Comparison of ENCODE assay signal across 1 cellular context in genomic region chr4:183995489-183996049, GRCh38.
TF ChIP-seq lines count a peak whose summit lies in the region.

No MANE protein-coding gene starts in this region.

TF ChIP-seq in GM23338, 12 proteins besides CTCF, POLR2A, EP300 and RAD21 (continued from another document):
- TF ChIP-seq ETS1 (IDR thresholded peaks at IDR 0.05) (no peak), REST (IDR thresholded peaks at IDR 0.05; ENCODE audit: unreplicated experiment) (no peak), ZNF114 (CRISPR knock-in tag; IDR thresholded peaks at IDR 0.05) (no peak), EZH2 (IDR thresholded peaks at IDR 0.05; ENCODE audit: low read depth, unreplicated experiment) (no peak), EZH2phosphoT487 (IDR thresholded peaks at IDR 0.05; ENCODE audit: unreplicated experiment) (no peak), NANOG (IDR thresholded peaks at IDR 0.05; ENCODE audit: borderline replicate concordance) (no peak)
